Comparison of ENCODE assay signal across 8 cellular contexts in genomic region chr1:151540982-151541377, GRCh38. TPM values are rescaled to one million over a fixed set of nuclear protein-coding genes. Genes with fewer than 3 reads are reported as not detected.
DNase-seq lines count a peak whose midpoint lies in the region; ATAC-seq and TF ChIP-seq lines count a peak whose summit lies in the region.

No MANE protein-coding gene starts in this region.

- peaks cover 10% of the 10 kb centered on the region for H3K27me3 Mint-ChIP-seq in activated T-helper 1 cell treated with anti-CD3 and anti-CD28 coated beads, Interleukin-12 subunit alpha, Interleukin-12 subunit beta, Interleukin-2, Interleukin-4 antibody, amounts not matched to agents 30 ng/mL and 10 ng/mL and 1 ng/mL, durations not matched to agents 14 hours and 24 hours and 36 hours (ENCODE audit: insufficient read depth)

- intact Hi-C loops in activated T-helper 1 cell treated with anti-CD3 and anti-CD28 coated beads, Interleukin-12 subunit alpha, Interleukin-12 subunit beta, Interleukin-2, Interleukin-4 antibody, amounts not matched to agents 30 ng/mL and 10 ng/mL and 1 ng/mL, durations not matched to agents 14 hours and 24 hours and 36 hours (cut with micrococcal nuclease), result loop anchor here (1.0 to 5.0 kb wide), 9 partner anchors 30 to 297 kb away; partner anchors contain the start of genes CGN, POGZ, PSMB4 and RFX5

- H3K27ac ChIP-seq in iPS DF 6.9 (ENCODE audit: low read length) (no peak overlapping the region), skeletal muscle tissue (ENCODE audit: low read depth, low read length) (peak overlapping the region; percentile 54)

- DNase-seq in AG04449 (ENCODE audit: low read depth, low spot score) (no peak), H7 (peak; percentile 75), iPS DF 6.9 (ENCODE audit: low read depth, low spot score) (no peak)
- DNase-seq in activated T-helper 1 cell treated with anti-CD3 and anti-CD28 coated beads, Interleukin-12 subunit alpha, Interleukin-12 subunit beta, Interleukin-2, Interleukin-4 antibody, amounts not matched to agents 30 ng/mL and 10 ng/mL and 1 ng/mL, durations not matched to agents 14 hours and 24 hours and 36 hours (ENCODE audit: low spot score), result no peak
- DNase-seq in NK-92 treated with Interleukin-12 subunit alpha and Interleukin-12 subunit beta, amount 100 ng/mL, for 24 hours (lab: John Stamatoyannopoulos, UW), result no peak

- peaks cover 6% of the 10 kb centered on the region for H3K36me3 Mint-ChIP-seq in activated T-helper 1 cell treated with anti-CD3 and anti-CD28 coated beads, Interleukin-12 subunit alpha, Interleukin-12 subunit beta, Interleukin-2, Interleukin-4 antibody, amounts not matched to agents 30 ng/mL and 10 ng/mL and 1 ng/mL, durations not matched to agents 14 hours and 24 hours and 36 hours (ENCODE audit: low read depth)

- H3K27ac Mint-ChIP-seq in activated T-helper 1 cell treated with anti-CD3 and anti-CD28 coated beads, Interleukin-12 subunit alpha, Interleukin-12 subunit beta, Interleukin-2, Interleukin-4 antibody, amounts not matched to agents 30 ng/mL and 10 ng/mL and 1 ng/mL, durations not matched to agents 14 hours and 24 hours and 36 hours, result no peak overlapping the region

- CTCF ChIA-PET in AG04449 (lab: Yijun Ruan, JAX), result interaction anchor here (1.0 to 3.8 kb wide), 6 partner anchors 8 to 193 kb away, joined by 3 to 18 read pairs (median 6); no protein-coding TSS in a partner anchor

- peaks cover 16% of the 10 kb centered on the region for H3K4me1 Mint-ChIP-seq in activated T-helper 1 cell treated with anti-CD3 and anti-CD28 coated beads, Interleukin-12 subunit alpha, Interleukin-12 subunit beta, Interleukin-2, Interleukin-4 antibody, amounts not matched to agents 30 ng/mL and 10 ng/mL and 1 ng/mL, durations not matched to agents 14 hours and 24 hours and 36 hours (ENCODE audit: low read depth)

- no peak for TF ChIP-seq CTCF in AG04449 (IDR thresholded peaks at IDR 0.05; ENCODE audit: insufficient read depth, low read length, missing control alignments)

- H3K36me3 ChIP-seq in H7 (replicated peaks; ENCODE audit: control insufficient read depth, insufficient read depth, low read length) (peaks cover 9% of the 10 kb centered on the region), iPS DF 6.9 (ENCODE audit: control insufficient read depth, insufficient read depth, low read length) (peaks cover 11% of the 10 kb centered on the region; the same call in 1 of the 2 replicates), skeletal muscle tissue (ENCODE audit: control insufficient read depth in 3 of 3, insufficient read depth in 3 of 3, low read length in 3 of 3) (no peaks in the 10 kb centered on the region)

- H3K9ac ChIP-seq in skeletal muscle tissue (ENCODE audit: low read depth in 1 of 3, low read length in 3 of 3), result peak overlapping the region; percentile 71 to 81 (median 80)

- H3K9me3 ChIP-seq in iPS DF 6.9 (ENCODE audit: control insufficient read depth, insufficient read depth, low read length) (no peaks in the 10 kb centered on the region), skeletal muscle tissue (ENCODE audit: control insufficient read depth in 3 of 3, low read length in 3 of 3) (no peaks in the 10 kb centered on the region)

- no CpG with 5 or more reads among the region's 13 CpGs for WGBS in iPS DF 6.9 (ENCODE audit: insufficient coverage, insufficient read length)

- H3K27me3 ChIP-seq in H7 (ENCODE audit: control insufficient read depth, insufficient read depth, low read length) (no peaks in the 10 kb centered on the region; the same call in 1 of the 2 replicates), iPS DF 6.9 (ENCODE audit: control insufficient read depth, insufficient read depth, low read length) (no peaks in the 10 kb centered on the region), skeletal muscle tissue (ENCODE audit: control insufficient read depth in 3 of 3, insufficient read depth in 3 of 3, low read length in 3 of 3) (no peaks in the 10 kb centered on the region)

- H3K9me3 Mint-ChIP-seq in activated T-helper 1 cell treated with anti-CD3 and anti-CD28 coated beads, Interleukin-12 subunit alpha, Interleukin-12 subunit beta, Interleukin-2, Interleukin-4 antibody, amounts not matched to agents 30 ng/mL and 10 ng/mL and 1 ng/mL, durations not matched to agents 14 hours and 24 hours and 36 hours, result no peaks in the 10 kb centered on the region

- no peak for ATAC-seq in HG03159 (IDR thresholded peaks at IDR 0.05; ENCODE audit: unreplicated experiment)
- no peak for ATAC-seq in HG03196 (IDR thresholded peaks at IDR 0.05; ENCODE audit: unreplicated experiment)

- no peaks in the 10 kb centered on the region for H3K4me1 ChIP-seq in iPS DF 6.9 (ENCODE audit: control insufficient read depth, insufficient read depth, low read length)
- peaks cover 15 to 22% (median 15%) of the 10 kb centered on the region in 3 donors for H3K4me1 ChIP-seq in skeletal muscle tissue (ENCODE audit: control insufficient read depth in 3 of 3, insufficient read depth in 3 of 3, low read length in 3 of 3)

- H3K4me3 ChIP-seq in AG04449 (ENCODE audit: low read depth, low read length) (peak overlapping the region; percentile 81), H7 (ENCODE audit: insufficient read depth, low read depth, low read length) (peak overlapping the region; percentile 99), iPS DF 6.9 (ENCODE audit: low read length) (peak overlapping the region; percentile 89; the same call in 1 of the 2 replicates), skeletal muscle tissue (ENCODE audit: low read length in 3 of 3) (peak overlapping the region; percentile 82 to 88 (median 82))

- peak overlapping the region; percentile 91 for H3K4me3 Mint-ChIP-seq in activated T-helper 1 cell treated with anti-CD3 and anti-CD28 coated beads, Interleukin-12 subunit alpha, Interleukin-12 subunit beta, Interleukin-2, Interleukin-4 antibody, amounts not matched to agents 30 ng/mL and 10 ng/mL and 1 ng/mL, durations not matched to agents 14 hours and 24 hours and 36 hours

- POLR2A ChIA-PET in AG04449 (lab: Yijun Ruan, JAX), result interaction anchor here (0.7 to 1.3 kb wide), 5 partner anchors 8 to 125 kb away, joined by 3 to 5 read pairs (median 3); partner anchors contain the start of gene POGZ

RNA-seq across cellular contexts. Expression of gene TUFT1, which starts 0.9 kb away (rescaled TPM):
- 11.3 and 11.9 TPM in 2 replicates for total RNA-seq in H7 (2014; rRNA removed; shearing (Covaris generic))
- 1.9 and 2.3 TPM in 2 replicates for total RNA-seq in activated T-helper 1 cell treated with anti-CD3 and anti-CD28 coated beads, Interleukin-12 subunit alpha, Interleukin-12 subunit beta, Interleukin-2, Interleukin-4 antibody, amounts not matched to agents 30 ng/mL and 10 ng/mL and 1 ng/mL, durations not matched to agents 14 hours and 24 hours and 36 hours
- 6.8 TPM for total RNA-seq in skeletal muscle tissue

RNA-seq across cellular contexts. Expression of gene CGN, which starts 29.8 kb away (rescaled TPM):
- 18.5 and 20.3 TPM in 2 replicates for total RNA-seq in H7 (2014; rRNA removed; shearing (Covaris generic))
- 0.17 and 0.91 TPM in 2 replicates for total RNA-seq in activated T-helper 1 cell treated with anti-CD3 and anti-CD28 coated beads, Interleukin-12 subunit alpha, Interleukin-12 subunit beta, Interleukin-2, Interleukin-4 antibody, amounts not matched to agents 30 ng/mL and 10 ng/mL and 1 ng/mL, durations not matched to agents 14 hours and 24 hours and 36 hours
- total RNA-seq in skeletal muscle tissue, result 0.52 TPM

Comparison
In these comparisons a context has a peak if more than half of its experiments do, and no peak if none do; other contexts are left out.
1. RNA of gene CGN, which starts 29.8 kb away (total RNA-seq): 18.5 to 20.3 TPM in H7; 0.17 to 0.91 TPM in activated T-helper 1 cell treated with anti-CD3 and anti-CD28 coated beads, Interleukin-12 subunit alpha, Interleukin-12 subunit beta, Interleukin-2, Interleukin-4 antibody, amounts not matched to agents 30 ng/mL and 10 ng/mL and 1 ng/mL, durations not matched to agents 14 hours and 24 hours and 36 hours and 0.52 TPM in skeletal muscle tissue (single experiment); every median in the first group is over 10 times any median in the second.
2. Peak in every context shown above with its lines, with median percentiles within 50 percentile points of each other: H3K4me3 ChIP-seq.